8 cellular contexts compared by ENCODE assay signal in the genomic region with DNA sequence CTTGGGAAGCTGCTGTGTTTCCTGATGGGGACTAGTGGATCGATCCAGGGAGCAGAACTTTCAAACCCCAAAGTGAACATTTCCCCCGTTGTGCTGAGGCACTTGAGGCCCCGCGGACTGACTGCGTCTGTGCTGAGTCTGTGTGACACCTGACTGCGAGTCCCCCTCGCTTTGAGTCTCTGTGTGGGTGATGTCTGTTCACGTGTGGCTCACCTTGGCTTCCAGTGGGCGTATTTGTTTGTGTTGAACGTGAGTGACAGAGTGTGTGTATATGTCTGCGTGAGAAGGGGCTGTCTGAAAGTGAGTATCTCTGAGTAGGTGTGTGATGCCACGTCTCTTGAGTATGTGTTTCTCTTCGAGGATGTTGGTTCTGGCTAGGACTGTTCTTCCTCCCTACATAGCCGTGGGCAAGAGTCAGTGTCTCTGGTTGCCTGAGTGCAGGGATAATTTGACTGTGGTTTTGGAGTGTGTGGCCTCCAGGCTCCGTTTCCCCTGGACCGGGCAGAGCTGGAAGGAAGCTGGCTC. TPM values are rescaled to one million over a fixed set of nuclear protein-coding genes. Genes with fewer than 3 reads are reported as not detected.
DNase-seq lines count a peak whose midpoint lies in the region; ATAC-seq and TF ChIP-seq lines count a peak whose summit lies in the region.

No MANE protein-coding gene starts in this region.

- peak overlapping the region; percentile 23 for H3K27ac Mint-ChIP-seq in nephron progenitor cell

- CTCF ChIA-PET in RWPE1 (lab: Yijun Ruan, JAX): no interaction called here

- H3K4me1 ChIP-seq in duodenal mucosa (ENCODE audit: control insufficient read depth in 1 of 2, insufficient read depth in 2 of 2, low read length in 2 of 2): peaks cover 17 to 30% of the 10 kb centered on the region in 2 donors

- H3K4me1 Mint-ChIP-seq in nephron progenitor cell: peaks cover 54% of the 10 kb centered on the region

- no peaks in the 10 kb centered on the region for H3K9me3 Mint-ChIP-seq in nephron progenitor cell

- peak overlapping the region; percentile 45 to 72 for H3K4me3 ChIP-seq in duodenal mucosa (ENCODE audit: low read depth in 1 of 2, low read length in 2 of 2)

- peak overlapping the region in 1 of 2 donors; percentile 34 for H3K9ac ChIP-seq in duodenal mucosa (ENCODE audit: low read depth in 1 of 2, low read length in 2 of 2)

- ATAC-seq in activated CD4-positive, CD25-positive, alpha-beta regulatory T cell treated with anti-CD3 and anti-CD28 coated beads, Interleukin-2, amount 50 U/mL, for 24 hours: peak; percentile 63 to 73
- ATAC-seq in GM21529 (IDR thresholded peaks at IDR 0.05; ENCODE audit: unreplicated experiment): no peak

- peaks cover 0 to 6% of the 10 kb centered on the region in 2 donors for H3K27me3 ChIP-seq in duodenal mucosa (ENCODE audit: control insufficient read depth in 1 of 2, insufficient read depth in 2 of 2, low read length in 2 of 2)

- no peaks in the 10 kb centered on the region for H3K36me3 ChIP-seq in duodenal mucosa (ENCODE audit: control insufficient read depth in 1 of 2, insufficient read depth in 2 of 2, low read length in 2 of 2)

- H3K27me3 Mint-ChIP-seq in nephron progenitor cell (ENCODE audit: low read depth, poor library complexity): peaks cover 17% of the 10 kb centered on the region

- no peak for TF ChIP-seq CTCF in RWPE1 (conservative IDR thresholded peaks at IDR 0.05; ENCODE audit: low read depth)
- no peak for TF ChIP-seq CTCF in nephron progenitor cell (IDR thresholded peaks at IDR 0.05)

- H3K4me3 Mint-ChIP-seq in nephron progenitor cell: peak overlapping the region; percentile 82

- POLR2A ChIA-PET in RWPE1 (lab: Yijun Ruan, JAX; ENCODE audit: low non-redundant PET): interaction anchor here (0.9 kb wide), 1 partner anchor 10 kb away, joined by 3 read pairs; no protein-coding TSS in a partner anchor

- H3K9me3 ChIP-seq in duodenal mucosa (ENCODE audit: control insufficient read depth in 1 of 2, low read length in 2 of 2): no peaks in the 10 kb centered on the region

- no peaks in the 10 kb centered on the region for H3K36me3 Mint-ChIP-seq in nephron progenitor cell (ENCODE audit: low read depth)

- H3K27ac ChIP-seq in RWPE1 (peak overlapping the region; percentile 92), duodenal mucosa (ENCODE audit: low read depth, low read length) (no peak overlapping the region)

- no peak for DNase-seq in activated CD4-positive, CD25-positive, alpha-beta regulatory T cell treated with anti-CD3 and anti-CD28 coated beads, Interleukin-2, amount 50 U/mL, for 72 hours
- DNase-seq in RWPE1 (ENCODE audit: low spot score) (peak; percentile 32), nephron progenitor cell (peak; percentile 23), iPS-NIHi11 (ENCODE audit: low spot score) (no peak), cerebellum (ENCODE audit: low spot score) (no peak)

RNA-seq across cellular contexts. Expression of a gene that starts 1.3 kb away (rescaled TPM):
- 1.6 TPM for total RNA-seq in cerebellum

Comparison
In these comparisons a context has a peak if more than half of its experiments do, and no peak if none do; other contexts are left out.
1. DNase-seq: peak in RWPE1 (single experiment) and nephron progenitor cell (single experiment); none in activated CD4-positive, CD25-positive, alpha-beta regulatory T cell treated with anti-CD3 and anti-CD28 coated beads, Interleukin-2, amount 50 U/mL, for 72 hours (single experiment), iPS-NIHi11 (single experiment) and cerebellum (single experiment).